9 cellular contexts compared by ENCODE assay signal in the genomic region with DNA sequence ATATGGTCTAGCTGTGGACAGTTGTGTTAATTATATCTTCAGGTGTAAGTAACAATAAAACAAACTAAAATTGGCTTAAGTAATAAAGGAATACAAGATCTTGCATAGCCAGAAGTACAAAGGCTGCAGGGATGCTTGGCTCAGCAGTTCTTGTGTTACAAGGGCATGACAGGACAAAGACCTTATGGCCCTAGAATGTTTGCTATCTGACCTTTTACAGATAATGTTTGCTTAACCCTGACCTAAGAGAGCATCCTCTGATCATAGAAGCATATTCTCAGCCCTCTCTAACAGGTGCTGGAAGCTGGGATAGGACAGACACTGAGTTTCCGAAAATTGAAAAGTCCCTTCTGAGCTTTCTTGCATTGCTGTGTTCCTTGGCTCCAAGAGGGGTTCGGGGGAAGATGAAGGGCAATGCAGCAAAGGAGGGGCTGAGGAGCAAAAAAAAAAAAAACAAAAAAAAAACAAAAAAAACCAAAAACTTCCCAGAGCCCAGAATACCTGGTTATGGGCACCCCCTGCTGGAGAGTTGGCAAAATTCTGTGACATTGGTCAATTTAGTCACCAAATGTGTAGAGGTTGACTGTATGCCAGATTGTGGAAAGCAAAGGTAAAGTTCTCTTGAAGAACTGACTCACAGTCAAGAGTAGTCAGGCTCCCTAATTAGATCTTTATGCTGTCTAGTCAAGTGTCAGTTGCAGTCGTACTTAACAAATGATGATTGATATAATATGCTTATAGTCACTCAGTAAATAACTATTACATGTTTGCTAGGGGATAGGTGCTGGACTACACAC.
A peak's percentile ranks its signal among the peaks of the same experiment; 100 is the strongest.
DNase-seq lines count a peak whose midpoint lies in the region; ATAC-seq lines count a peak whose summit lies in the region.
"Had no signal": no experiment of that assay in that cellular context is flagged by ENCODE, and none has a peak within 500 bp of the region (broad histone marks: within the 10 kb centered on the region; RNA-seq: fewer than 3 reads in every experiment).

No MANE protein-coding gene starts in this region.

- no peak overlapping the region for H3K4me3 Mint-ChIP-seq in activated naive CD4-positive, alpha-beta T cell treated with anti-CD3 and anti-CD28 coated beads, Interleukin-2, amount 10 ng/mL, durations not matched to agents 7 days and 5 days
- H3K4me3 Mint-ChIP-seq: dendritic cell treated with granulocyte-macrophage colony-stimulating factor and Interleukin-4, amounts not matched to agents 40 ng/mL and 50 ng/mL, for 4 days had no signal

- CTCF ChIA-PET in activated naive CD4-positive, alpha-beta T cell treated with anti-CD3 and anti-CD28 coated beads, Interleukin-2, amount 10 ng/mL, durations not matched to agents 7 days and 5 days (lab: Charles Lee) = interaction anchor here (0.9 to 2.3 kb wide), 8 partner anchors 10 to 437 kb away, joined by 3 to 8 read pairs (median 4); partner anchors contain the start of genes CCDC83 and HIKESHI

- peaks cover 52% of the 10 kb centered on the region for H3K4me1 Mint-ChIP-seq in activated naive CD4-positive, alpha-beta T cell treated with anti-CD3 and anti-CD28 coated beads, Interleukin-2, amount 10 ng/mL, durations not matched to agents 7 days and 5 days

- no peaks in the 10 kb centered on the region for H3K9me3 Mint-ChIP-seq in activated naive CD4-positive, alpha-beta T cell treated with anti-CD3 and anti-CD28 coated beads, Interleukin-2, amount 10 ng/mL, durations not matched to agents 7 days and 5 days
- H3K9me3 Mint-ChIP-seq: dendritic cell treated with granulocyte-macrophage colony-stimulating factor and Interleukin-4, amounts not matched to agents 40 ng/mL and 50 ng/mL, for 4 days had no signal

- ATAC-seq in GM18520 (IDR thresholded peaks at IDR 0.05; ENCODE audit: unreplicated experiment) = no peak

- DNase-seq in GDM1 (lab: John Stamatoyannopoulos, UW) (peak; percentile 4), HUDEP-2 (lab: John Stamatoyannopoulos, UW; ENCODE audit: unreplicated experiment in 76 of 76) (peak in 50 of 76 experiments; percentile 3 to 66 (median 35)), SHP77 (lab: John Stamatoyannopoulos, UW) (peak; percentile 9 to 21), head of caudate nucleus (peak in 37 of 42 donors; percentile 15 to 80 (median 53)), retina (peak; percentile 32), NCI-H226 (no peak)
- peak; percentile 70 for DNase-seq in activated naive CD4-positive, alpha-beta T cell treated with anti-CD3 and anti-CD28 coated beads, Interleukin-2, amount 10 ng/mL, durations not matched to agents 7 days and 5 days

- H3K27me3 Mint-ChIP-seq in activated naive CD4-positive, alpha-beta T cell treated with anti-CD3 and anti-CD28 coated beads, Interleukin-2, amount 10 ng/mL, durations not matched to agents 7 days and 5 days = no peaks in the 10 kb centered on the region

- intact Hi-C loops in head of caudate nucleus (cut with DNase I) = loop anchor here (10.0 kb wide), 1 partner anchor 347 kb away; no protein-coding TSS in a partner anchor

- H3K36me3 Mint-ChIP-seq in activated naive CD4-positive, alpha-beta T cell treated with anti-CD3 and anti-CD28 coated beads, Interleukin-2, amount 10 ng/mL, durations not matched to agents 7 days and 5 days = peaks cover 5% of the 10 kb centered on the region

- peak overlapping the region; percentile 17 for H3K27ac Mint-ChIP-seq in activated naive CD4-positive, alpha-beta T cell treated with anti-CD3 and anti-CD28 coated beads, Interleukin-2, amount 10 ng/mL, durations not matched to agents 7 days and 5 days
- H3K27ac Mint-ChIP-seq: dendritic cell treated with granulocyte-macrophage colony-stimulating factor and Interleukin-4, amounts not matched to agents 40 ng/mL and 50 ng/mL, for 4 days had no signal
